Comparison of ENCODE assay signal across 21 cellular contexts in the genomic region with DNA sequence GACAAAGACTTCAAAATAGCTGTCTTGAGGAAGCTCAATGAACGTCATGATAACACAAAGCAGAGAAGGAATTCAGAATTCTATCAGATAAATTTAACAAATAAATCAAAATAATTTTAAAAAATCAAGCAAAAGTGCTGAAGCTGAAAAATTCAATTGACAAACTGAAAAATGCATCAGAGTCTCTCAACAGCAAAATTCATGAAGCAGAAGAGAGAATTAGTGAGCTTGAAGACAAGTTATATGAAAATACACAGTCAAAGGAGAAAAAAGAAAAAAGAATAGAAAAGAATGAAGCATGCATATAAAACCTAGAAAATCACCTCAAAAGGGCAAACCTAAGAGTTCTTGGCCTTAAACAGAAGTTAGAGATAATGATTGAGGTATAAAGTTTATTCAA. TPM values are rescaled to one million over a fixed set of nuclear protein-coding genes. Genes with fewer than 3 reads are reported as not detected.
DNase-seq lines count a peak whose midpoint lies in the region; ATAC-seq, FAIRE-seq and TF ChIP-seq lines count a peak whose summit lies in the region.
"Had no signal": no experiment of that assay in that cellular context is flagged by ENCODE, and none has a peak within 500 bp of the region (broad histone marks: within the 10 kb centered on the region; RNA-seq: fewer than 3 reads in every experiment).

No MANE protein-coding gene starts in this region.

- TF ChIP-seq CTCF in SK-N-SH (IDR thresholded peaks at IDR 0.05) (no peak), K562 (IDR thresholded peaks at IDR 0.05 in 2 of 3, conservative IDR thresholded peaks at IDR 0.05 in 1 of 3; ENCODE audit: insufficient read depth in 2 of 3, low read depth in 1 of 3, low read length in 3 of 3) (no peak)

- TF ChIP-seq EP300 in SK-N-SH (IDR thresholded peaks at IDR 0.05; ENCODE audit: borderline replicate concordance in 1 of 2, low read depth in 1 of 2, low read length in 1 of 2) (no peak), K562 (IDR thresholded peaks at IDR 0.05; ENCODE audit: low read length) (no peak)

- H3K9me3 ChIP-seq in SK-N-SH (peaks cover 3% of the 10 kb centered on the region; the same call in 1 of the 2 replicates), Karpas-422 (ENCODE audit: low read length) (peaks cover 10% of the 10 kb centered on the region), K562 (replicated peaks; ENCODE audit: control insufficient read depth, insufficient read depth, low read depth, low read length) (peaks cover 19% of the 10 kb centered on the region)

- no peak for ATAC-seq in SK-N-SH treated with all-trans-retinoic acid at 6 μM for 48 hours
- no peak for ATAC-seq in K562
- ATAC-seq: CD8-positive, alpha-beta T cell had no signal

- no TSS peak for BruUV-seq in K562 (replicated peaks; lab: Mats Ljungman, UMichigan)

- H3K79me2 ChIP-seq in SK-N-SH (ENCODE audit: insufficient read depth) (no peaks in the 10 kb centered on the region), Karpas-422 (ENCODE audit: low read length) (no peaks in the 10 kb centered on the region), K562 (ENCODE audit: control insufficient read depth, insufficient read depth, low read length) (no peaks in the 10 kb centered on the region)

- H3K9me2 ChIP-seq in SK-N-SH (no peaks in the 10 kb centered on the region), Karpas-422 (replicated peaks; ENCODE audit: insufficient read depth, low read length) (no peaks in the 10 kb centered on the region)

- DNase-seq in SK-N-SH, result no peak
- peak; percentile 42 for DNase-seq in Karpas-422
- DNase-seq in K562 (ENCODE audit: extremely low read depth in 1 of 4, low spot score in 3 of 4), result no peak
- no peak for DNase-seq in activated CD8-positive, alpha-beta memory T cell treated with anti-CD3 and anti-CD28 coated beads, Interleukin-2, amount 50 U/mL, for 4 hours
- no peak for DNase-seq in NCI-H2107 (lab: John Stamatoyannopoulos, UW)
- DNase-seq in NCI-H2171 (lab: John Stamatoyannopoulos, UW), result no peak
- DNase-seq: Caco-2; CD4-positive, CD25-positive, alpha-beta regulatory T cell; CD8-positive, alpha-beta T cell; DMS153; DND-41; H9 had no signal

- FAIRE-seq in K562 (lab: Jason Lieb, UNC), result no peak
- FAIRE-seq: A204.1, G401.6, GM12892, GM19239 had no signal

- TF ChIP-seq RAD21 in SK-N-SH (IDR thresholded peaks at IDR 0.05; ENCODE audit: low read length) (no peak), K562 (CRISPR knock-in tag; conservative IDR thresholded peaks at IDR 0.05 in 1 of 2, IDR thresholded peaks at IDR 0.05 in 1 of 2) (no peak)

- in situ Hi-C loops in K562 (cut with MboI), result no loop called here

- H3K4me2 ChIP-seq in SK-N-SH (no peak overlapping the region), Karpas-422 (ENCODE audit: low read depth, low read length, poor library complexity, severe bottlenecking) (no peak overlapping the region), K562 (ENCODE audit: insufficient read depth, low read length) (no peak overlapping the region)
- H3K4me2 ChIP-seq: BLaER1, GM23338 had no signal

- no peak overlapping the region for H2AFZ ChIP-seq in SK-N-SH (ENCODE audit: low read depth)
- no peak overlapping the region for H2AFZ ChIP-seq in Karpas-422 (ENCODE audit: low read length)
- H2AFZ ChIP-seq in K562 (ENCODE audit: low read depth, low read length), result no peak overlapping the region
- H2AFZ ChIP-seq: GM23338 had no signal

- intact Hi-C loops in K562 (cut with micrococcal nuclease), result no loop called here

- no peak overlapping the region for H3K9ac ChIP-seq in SK-N-SH
- no peak overlapping the region for H3K9ac ChIP-seq in Karpas-422 (ENCODE audit: low read length)
- H3K9ac ChIP-seq in K562 (ENCODE audit: insufficient read depth in 1 of 2, low read depth in 2 of 2, low read length in 2 of 2), result no peak overlapping the region
- H3K9ac ChIP-seq: BLaER1 had no signal

- no peaks in the 10 kb centered on the region for H3F3A ChIP-seq in SK-N-SH (replicated peaks; ENCODE audit: insufficient read depth)

- 9% methylated on average over 1 of the region's 1 CpG for WGBS in SK-N-SH (ENCODE audit: low lambda C conversion rate)
- WGBS in K562 (ENCODE audit: insufficient coverage, low coverage, missing lambda C conversion rate), result 3% methylated on average over 1 of the region's 1 CpG

- no peak overlapping the region for H3K4me3 ChIP-seq in SK-N-SH (ENCODE audit: low read depth in 2 of 2, low read length in 1 of 2)
- no peak overlapping the region for H3K4me3 ChIP-seq in Karpas-422 (ENCODE audit: low read length)
- no peak overlapping the region for H3K4me3 ChIP-seq in K562
- H3K4me3 ChIP-seq: BLaER1, GM23338 had no signal

- H3K4me1 ChIP-seq in SK-N-SH (ENCODE audit: control insufficient read depth in 1 of 2, insufficient read depth in 2 of 2, low read depth in 1 of 2, low read length in 1 of 2) (no peaks in the 10 kb centered on the region), Karpas-422 (ENCODE audit: low read length) (no peaks in the 10 kb centered on the region), K562 (replicated peaks in 1 of 2; ENCODE audit: control insufficient read depth in 2 of 2, insufficient read depth in 2 of 2, low read length in 2 of 2) (no peaks in the 10 kb centered on the region)
- H3K4me1 ChIP-seq: BLaER1, Caco-2 had no signal

- H4K20me1 ChIP-seq in SK-N-SH (ENCODE audit: insufficient read depth) (no peaks in the 10 kb centered on the region), Karpas-422 (ENCODE audit: insufficient read depth, low read depth, low read length) (no peaks in the 10 kb centered on the region), K562 (replicated peaks; ENCODE audit: control insufficient read depth, insufficient read depth, low read length) (no peaks in the 10 kb centered on the region)
- H4K20me1 ChIP-seq: BLaER1 had no signal

- H3K9me1 ChIP-seq in K562 (ENCODE audit: control insufficient read depth, insufficient read depth, low read length), result no peaks in the 10 kb centered on the region

- POLR2A ChIA-PET in SK-N-SH (lab: Yijun Ruan, JAX) (no interaction called here), K562 (lab: Yijun Ruan, JAX) (no interaction called here)

- CTCF ChIA-PET in SK-N-SH (lab: Yijun Ruan, JAX) (interaction anchor here (0.7 kb wide), 1 partner anchor 14 kb away, joined by 3 read pairs; no protein-coding TSS in a partner anchor), K562 (lab: Yijun Ruan, JAX; ENCODE audit: low intra/inter-chr PET ratio) (no interaction called here)

- no peak for TF ChIP-seq POLR2A in K562 (conservative IDR thresholded peaks at IDR 0.05)

- H3K27ac ChIP-seq in SK-N-SH (ENCODE audit: low read depth in 2 of 2, low read length in 1 of 2), result no peak overlapping the region
- no peak overlapping the region for H3K27ac ChIP-seq in Karpas-422 (ENCODE audit: low read length)
- no peak overlapping the region for H3K27ac ChIP-seq in K562 (ENCODE audit: extremely low read depth, low read depth, low read length)
- H3K27ac ChIP-seq: 22Rv1, BLaER1, C4-2B had no signal

- H3K27me3 ChIP-seq in SK-N-SH (ENCODE audit: insufficient read depth) (no peaks in the 10 kb centered on the region), Karpas-422 (ENCODE audit: low read length) (no peaks in the 10 kb centered on the region), K562 (ENCODE audit: control insufficient read depth in 2 of 2, insufficient read depth in 2 of 2, low read length in 2 of 2) (no peaks in the 10 kb centered on the region)
- H3K27me3 ChIP-seq: BLaER1 had no signal

- H3K36me3 ChIP-seq in SK-N-SH (replicated peaks in 1 of 2; ENCODE audit: control insufficient read depth in 1 of 2, insufficient read depth in 2 of 2, low read length in 1 of 2) (no peaks in the 10 kb centered on the region), Karpas-422 (ENCODE audit: insufficient read depth, low read length) (no peaks in the 10 kb centered on the region), K562 (ENCODE audit: control insufficient read depth, insufficient read depth, low read length) (no peaks in the 10 kb centered on the region)
- H3K36me3 ChIP-seq: BLaER1 had no signal

TF ChIP-seq in SK-N-SH treated with all-trans-retinoic acid at 6 μM for 48 hours, 23 proteins besides CTCF, POLR2A, EP300 and RAD21 (continues in another document):
- TF ChIP-seq ISL1 (CRISPR knock-in tag; IDR thresholded peaks at IDR 0.05), result no peak

TF ChIP-seq in SK-N-SH, 30 proteins besides CTCF, POLR2A, EP300 and RAD21 (continues in another document):
- no peak for TF ChIP-seq GATA2 (CRISPR knock-in tag; IDR thresholded peaks at IDR 0.05)
- TF ChIP-seq RCOR1 (IDR thresholded peaks at IDR 0.05; ENCODE audit: low read length), result no peak
- TF ChIP-seq TCF12 (IDR thresholded peaks at IDR 0.05), result no peak
- no peak for TF ChIP-seq TAF1 (IDR thresholded peaks at IDR 0.05; ENCODE audit: borderline replicate concordance, low read depth, low read length)
- TF ChIP-seq NRF1 (IDR thresholded peaks at IDR 0.05; ENCODE audit: low read depth, low read length), result no peak

TF ChIP-seq in K562, 482 proteins besides CTCF, POLR2A, EP300 and RAD21 (continues in another document):
- TF ChIP-seq ARNT (IDR thresholded peaks at IDR 0.05), result peak in 1 of 2 experiments; percentile 56; a peak in 1 of 4 replicates

RNA-seq across cellular contexts. Expression of a gene that starts 21.0 kb away (rescaled TPM):
- 7.4 and 12.3 TPM in 2 replicates for polyA plus RNA-seq in SK-N-SH (2012; rRNA removed)
- 16.0 and 18.1 TPM in 2 replicates for polyA plus RNA-seq in SK-N-SH (2012; cell fraction: cytosol; rRNA removed)
- polyA plus RNA-seq in SK-N-SH (2012; cell fraction: nucleus; rRNA removed), result 4.2 and 9.7 TPM in 2 replicates
- 98.3 and 207 TPM in 2 replicates for total RNA-seq in Karpas-422 (2014; rRNA removed; shearing (Covaris generic); ENCODE audit: low replicate concordance)
- 31.4 and 70.8 TPM in 2 replicates for total RNA-seq in K562 (2011; cell fraction: chromatin; rRNA removed; ENCODE audit: low replicate concordance)
- 18.7 and 21.8 TPM in 2 replicates for total RNA-seq in K562 (2011; cell fraction: nucleolus; rRNA removed)
- total RNA-seq in K562 (2011; cell fraction: nucleoplasm; rRNA removed), result 46.7 and 75.7 TPM in 2 replicates
- total RNA-seq in K562 (2014; rRNA removed), result 34.0 and 36.0 TPM in 2 replicates
- total RNA-seq in K562 (2014; rRNA removed; fragmentation: Illumina TruSeq; extraction: Trizol), result 72.4 and 78.0 TPM in 2 replicates
- 49.2 and 55.2 TPM in 2 replicates for total RNA-seq in K562 (2015; rRNA removed; fragmentation: Illumina TruSeq; extraction: Trizol)
- 42.6 and 43.3 TPM in 2 replicates for total RNA-seq in K562 (2021)
- 63.6 and 71.0 TPM in 2 replicates for polyA plus RNA-seq in K562 (2011; rRNA removed)
- 8.5 and 31.3 TPM in 2 replicates for polyA plus RNA-seq in K562 (2011; cell fraction: cytosol; rRNA removed)
- polyA plus RNA-seq in K562 (2011; cell fraction: nucleus; rRNA removed), result 27.2 and 68.0 TPM in 2 replicates
- polyA plus RNA-seq in K562 (2012), result 18.7 and 19.1 TPM in 2 replicates
- 32.9 and 38.3 TPM in 2 replicates for polyA plus RNA-seq in K562 (2014; fragmentation: Illumina TruSeq; extraction: Trizol)
- 10 to 100 TPM; 13.1 to 20.5 TPM for polyA plus RNA-seq in K562 (2014; fragmentation: Nextera tagmentation; extraction: Ambion mirVana)
- 27.7 and 28.9 TPM in 2 replicates for polyA plus RNA-seq in K562 (2014; rRNA removed)
- 93.8 and 130 TPM in 2 replicates for polyA minus RNA-seq in K562 (2011; rRNA and poly(A)+ RNA removed)
- polyA minus RNA-seq in K562 (2011; cell fraction: cytosol; rRNA and poly(A)+ RNA removed), result 46.0 and 46.8 TPM in 2 replicates
- polyA minus RNA-seq in K562 (2011; cell fraction: nucleus; rRNA and poly(A)+ RNA removed), result 33.4 and 86.7 TPM in 2 replicates
